8 cellular contexts compared by ENCODE assay signal in the genomic region with DNA sequence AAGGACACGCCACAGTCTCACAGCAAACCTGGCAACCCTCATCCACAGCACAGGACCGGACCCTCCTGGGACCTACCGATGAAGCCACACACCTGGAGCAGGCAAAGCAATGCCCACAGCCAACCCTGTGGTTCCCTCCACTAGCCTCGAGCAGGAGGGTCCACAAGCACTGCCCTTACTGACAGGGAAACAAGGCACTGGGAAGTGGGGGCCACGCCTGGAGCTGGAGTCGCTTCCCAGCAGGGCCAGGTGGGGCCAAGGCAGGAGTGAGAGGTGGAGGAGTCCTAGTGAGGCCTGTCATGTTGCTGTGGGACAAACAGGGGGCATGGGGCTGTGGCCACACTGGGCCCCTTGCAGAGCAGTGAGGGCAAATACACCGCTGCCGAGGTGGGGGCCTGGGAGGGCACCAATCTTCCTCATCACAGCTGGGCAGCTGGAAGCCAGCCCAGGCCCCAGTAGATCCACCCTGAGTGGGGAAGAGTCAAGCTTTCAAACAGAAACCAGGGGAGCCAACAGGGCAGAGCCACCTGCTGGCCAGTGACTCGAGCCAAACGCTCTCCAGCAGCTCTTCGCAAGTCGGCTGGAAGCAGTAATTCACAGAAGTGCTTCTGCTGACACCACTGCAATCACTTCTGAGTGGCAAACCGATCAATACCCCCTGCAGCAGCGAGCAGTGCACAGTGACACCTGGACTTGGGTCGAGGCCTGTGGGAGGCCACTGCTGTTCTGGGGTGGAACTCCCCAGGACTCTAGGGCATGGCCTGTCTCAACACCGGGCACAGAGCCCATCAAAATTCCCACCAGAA. TPM values are rescaled to one million over a fixed set of nuclear protein-coding genes. Genes with fewer than 3 reads are reported as not detected.
DNase-seq lines count a peak whose midpoint lies in the region; ATAC-seq and TF ChIP-seq lines count a peak whose summit lies in the region.

No MANE protein-coding gene starts in this region.

- peaks cover 53% of the 10 kb centered on the region for H3K27me3 Mint-ChIP-seq in HFFc6 (ENCODE audit: insufficient read depth)

- no peaks in the 10 kb centered on the region for H3K9me3 Mint-ChIP-seq in HFFc6

- in situ Hi-C loops in SK-MEL-5 (cut with HindIII; ENCODE audit: low pct_unique_long_range_greater_than_20kb, low sequenced_read_pairs) = no loop called here

- no peak overlapping the region for H3K27ac Mint-ChIP-seq in HFFc6

- peak; percentile 69 for TF ChIP-seq CTCF in HFFc6 (IDR thresholded peaks at IDR 0.05)

- DNase-seq in AG08396 (ENCODE audit: low spot score) (peak; percentile 59), HFFc6 (no peak), SK-MEL-5 (ENCODE audit: low read depth, low spot score) (peak; percentile 34), iPS-NIHi11 (ENCODE audit: low spot score) (peak; percentile 70), epidermal melanocyte (ENCODE audit: insufficient read length, low spot score) (no peak)
- DNase-seq in stimulated activated CD4-positive, alpha-beta T cell treated with anti-CD3 and anti-CD28 coated beads, Interleukin-2, amount 100 ng/mL, for 48 hours = no peak

- no peak overlapping the region for H3K4me3 Mint-ChIP-seq in HFFc6

- H3K36me3 Mint-ChIP-seq in HFFc6 (ENCODE audit: low read depth) = no peaks in the 10 kb centered on the region

- ATAC-seq in GM21515 (IDR thresholded peaks at IDR 0.05; ENCODE audit: unreplicated experiment) = no peak
- ATAC-seq in HG02884 (IDR thresholded peaks at IDR 0.05; ENCODE audit: unreplicated experiment) = no peak

- no peaks in the 10 kb centered on the region for H3K4me1 Mint-ChIP-seq in HFFc6 (ENCODE audit: low read depth)

RNA-seq across cellular contexts. Expression of gene SULT4A1, which starts 13.7 kb away (rescaled TPM):
- total RNA-seq in HFFc6 (2021; fragmentation: NEBNext Ultra II Directional; extraction: Animal tissue kit (Norgen Biotek cat#: 25700)) = not detected
- total RNA-seq in SK-MEL-5 (2014; rRNA removed; shearing (Covaris generic)) = 1.8 and 2.0 TPM in 2 replicates
- polyA plus RNA-seq in SK-MEL-5 (2015; cell fraction: cytosol; rRNA removed) = 3.5 and 4.1 TPM in 2 replicates
- polyA plus RNA-seq in SK-MEL-5 (2015; cell fraction: nucleus; rRNA removed) = 43.0 and 59.2 TPM in 2 replicates

RNA-seq across cellular contexts. Expression of gene EFCAB6, which starts 36.5 kb away (rescaled TPM):
- total RNA-seq in HFFc6 (2021; fragmentation: NEBNext Ultra II Directional; extraction: Animal tissue kit (Norgen Biotek cat#: 25700)) = under 1 TPM; 0.33 to 0.95 (median 0.64) TPM
- 0.29 and 0.55 TPM in 2 replicates for total RNA-seq in SK-MEL-5 (2014; rRNA removed; shearing (Covaris generic))
- 0.23 and 1.3 TPM in 2 replicates for polyA plus RNA-seq in SK-MEL-5 (2015; cell fraction: cytosol; rRNA removed)
- polyA plus RNA-seq in SK-MEL-5 (2015; cell fraction: nucleus; rRNA removed) = 1.3 TPM in 1 of 2 replicates, not detected in the other

RNA-seq across cellular contexts. Expression of gene PNPLA5, which starts 43.2 kb away (rescaled TPM):
- not detected for total RNA-seq in HFFc6 (2021; fragmentation: NEBNext Ultra II Directional; extraction: Animal tissue kit (Norgen Biotek cat#: 25700))
- total RNA-seq in SK-MEL-5 (2014; rRNA removed; shearing (Covaris generic)) = not detected in 2 replicates
- not detected in 2 replicates for polyA plus RNA-seq in SK-MEL-5 (2015; cell fraction: cytosol; rRNA removed)
- not detected in 2 replicates for polyA plus RNA-seq in SK-MEL-5 (2015; cell fraction: nucleus; rRNA removed)

Comparison
In these comparisons a context has a peak if more than half of its experiments do, and no peak if none do; other contexts are left out.
1. DNase-seq: peak in AG08396 (single experiment), SK-MEL-5 (single experiment) and iPS-NIHi11 (single experiment); none in HFFc6 (single experiment), stimulated activated CD4-positive, alpha-beta T cell treated with anti-CD3 and anti-CD28 coated beads, Interleukin-2, amount 100 ng/mL, for 48 hours (0 of 2) and epidermal melanocyte (single experiment).